ENCODE assay signal across 1 cellular context in the genomic region with DNA sequence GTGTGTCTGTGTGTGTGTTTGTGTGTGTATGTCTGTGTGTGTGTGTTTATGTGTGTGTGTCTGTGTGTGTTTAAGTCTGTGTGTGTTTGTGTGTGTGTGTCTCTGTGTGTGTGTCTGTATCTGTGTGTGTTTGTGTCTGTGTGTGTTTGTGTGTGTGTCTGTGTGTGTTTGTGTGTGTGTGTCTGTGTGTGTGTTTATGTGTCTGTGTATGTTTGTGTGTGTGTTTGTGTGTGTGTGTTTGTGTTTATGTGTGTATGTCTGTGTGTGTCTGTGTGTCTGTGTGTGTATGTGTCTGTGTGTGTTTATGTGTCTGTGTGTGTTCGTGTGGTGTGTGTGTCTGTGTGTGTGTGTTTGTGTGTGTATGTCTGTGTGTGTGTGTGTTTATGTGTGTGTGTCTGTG.
TF ChIP-seq lines count a peak whose summit lies in the region.

No MANE protein-coding gene starts in this region.

TF ChIP-seq in H1, 55 proteins besides CTCF, POLR2A, EP300 and RAD21 (continued from another document):
- TF ChIP-seq MAFK (IDR thresholded peaks at IDR 0.05; ENCODE audit: low read depth, low read length) (no peak), GABPA (IDR thresholded peaks at IDR 0.05; ENCODE audit: borderline replicate concordance, insufficient read depth, low read length) (no peak), EZH2 (IDR thresholded peaks at IDR 0.05; ENCODE audit: low read depth, low read length, severe bottlenecking) (no peak), SIRT6 (IDR thresholded peaks at IDR 0.05; ENCODE audit: low read length) (no peak), KDM1A (IDR thresholded peaks at IDR 0.05; ENCODE audit: borderline replicate concordance, low read length) (no peak)
- TF ChIP-seq, protein P1, sequence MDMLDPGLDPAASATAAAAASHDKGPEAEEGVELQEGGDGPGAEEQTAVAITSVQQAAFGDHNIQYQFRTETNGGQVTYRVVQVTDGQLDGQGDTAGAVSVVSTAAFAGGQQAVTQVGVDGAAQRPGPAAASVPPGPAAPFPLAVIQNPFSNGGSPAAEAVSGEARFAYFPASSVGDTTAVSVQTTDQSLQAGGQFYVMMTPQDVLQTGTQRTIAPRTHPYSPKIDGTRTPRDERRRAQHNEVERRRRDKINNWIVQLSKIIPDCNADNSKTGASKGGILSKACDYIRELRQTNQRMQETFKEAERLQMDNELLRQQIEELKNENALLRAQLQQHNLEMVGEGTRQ (IDR thresholded peaks at IDR 0.05; ENCODE audit: low read length), result no peak
